ENCODE assay signal across 1 cellular context in the genomic region with DNA sequence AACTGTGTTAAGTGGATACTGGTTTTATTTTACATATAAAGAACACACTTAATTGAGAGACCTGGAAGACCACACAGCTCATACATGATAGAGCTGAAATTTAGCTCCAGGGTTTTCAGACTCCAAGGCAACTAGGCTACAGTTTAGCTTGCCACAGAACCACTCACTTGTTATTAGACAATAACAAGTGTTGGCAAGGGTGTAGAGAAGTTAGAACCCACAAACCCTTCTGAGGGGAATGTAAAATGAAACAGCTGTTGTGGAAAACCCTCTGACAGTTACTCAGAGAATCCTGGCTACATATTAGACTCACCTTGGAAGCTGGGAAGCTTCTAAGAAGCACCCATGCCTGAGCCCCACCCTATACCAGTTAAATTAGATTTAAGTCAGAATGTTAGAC.
TF ChIP-seq lines count a peak whose summit lies in the region.

No MANE protein-coding gene starts in this region.

TF ChIP-seq in HepG2, 621 proteins besides CTCF, POLR2A, EP300 and RAD21:
- TF ChIP-seq ZNF7 (CRISPR knock-in tag; IDR thresholded peaks at IDR 0.05) (peak; percentile 69; the same call in 1 of the 2 replicates), TRIM24 (CRISPR knock-in tag; IDR thresholded peaks at IDR 0.05) (no peak)
